Comparison of ENCODE assay signal across 23 cellular contexts in the genomic region with DNA sequence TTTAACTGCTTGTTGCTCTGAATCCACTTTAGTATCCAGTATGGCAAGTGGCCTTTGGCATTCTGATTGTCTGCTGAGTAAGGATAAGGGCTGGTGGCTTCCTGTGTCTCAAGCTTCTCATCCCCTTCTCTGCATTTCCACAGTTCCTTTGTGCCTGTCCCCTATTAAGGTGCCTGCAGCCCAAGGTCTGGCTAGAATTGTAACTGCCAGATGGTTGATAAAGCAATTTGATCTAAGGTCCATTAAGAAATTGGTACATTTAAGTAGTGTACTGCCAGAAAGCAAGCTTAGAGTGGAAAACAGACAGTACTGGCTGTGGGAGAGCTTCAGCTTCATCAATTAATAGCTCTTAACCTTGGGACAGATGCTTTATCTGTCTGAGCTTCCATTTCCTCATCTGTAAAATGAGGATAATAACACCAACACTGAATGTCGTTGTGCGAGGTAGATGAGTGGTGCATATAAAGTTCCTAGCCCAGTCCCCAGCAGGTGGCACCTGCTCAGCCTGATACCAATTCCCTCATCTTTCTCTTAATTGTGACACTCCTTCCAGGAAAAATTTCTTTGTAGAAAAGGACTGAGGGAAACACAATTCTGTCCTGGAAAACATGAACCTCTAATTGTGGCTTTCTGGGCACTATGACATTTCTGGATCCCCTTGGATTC.
DNase-seq lines count a peak whose midpoint lies in the region; ATAC-seq lines count a peak whose summit lies in the region.
"Had no signal": no experiment of that assay in that cellular context is flagged by ENCODE, and none has a peak within 500 bp of the region (broad histone marks: within the 10 kb centered on the region; RNA-seq: fewer than 3 reads in every experiment).

No MANE protein-coding gene starts in this region.

- no peak for ATAC-seq in HG02981 (IDR thresholded peaks at IDR 0.05; ENCODE audit: unreplicated experiment)
- ATAC-seq: stimulated activated naive CD8-positive, alpha-beta T cell treated with anti-CD3 and anti-CD28 coated beads, Interleukin-15, amount 100 ng/mL, for 72 hours had no signal

- H3K23ac ChIP-seq in mesenchymal stem cell (ENCODE audit: low read length in 2 of 2): no peak overlapping the region

- no peaks in the 10 kb centered on the region for H3K79me1 ChIP-seq in mesenchymal stem cell (replicated peaks; ENCODE audit: low read length, poor library complexity, severe bottlenecking)

- no peaks in the 10 kb centered on the region for H3K27me3 ChIP-seq in mesenchymal stem cell (ENCODE audit: control insufficient read depth in 1 of 2, insufficient read depth in 1 of 2, low read length in 2 of 2)
- H3K27me3 ChIP-seq: neural progenitor cell, thyroid gland had no signal

- no peaks in the 10 kb centered on the region for H3K9me3 ChIP-seq in mesenchymal stem cell (ENCODE audit: control insufficient read depth, low read length)
- H3K9me3 ChIP-seq: prostate gland, thyroid gland had no signal

- no peak overlapping the region for H3K14ac ChIP-seq in mesenchymal stem cell (ENCODE audit: low read length in 2 of 2)

- DNase-seq in D341Med (ENCODE audit: low spot score): peak; percentile 59
- DNase-seq in NCI-H146 treated with DMSO at 0.1 percent for 48 hours (lab: John Stamatoyannopoulos, UW; ENCODE audit: unreplicated experiment): peak; percentile 11
- DNase-seq in NCI-H82 treated with DMSO at 0.1 percent for 48 hours (lab: John Stamatoyannopoulos, UW; ENCODE audit: unreplicated experiment): peak; percentile 91
- DNase-seq in mesenchymal stem cell: no peak
- no peak for DNase-seq in DMS153 treated with DMSO at 0.1 percent for 48 hours (lab: John Stamatoyannopoulos, UW; ENCODE audit: unreplicated experiment)
- no peak for DNase-seq in mesenteric fat pad (ENCODE audit: low spot score)
- DNase-seq: activated B cell treated with CpG ODN at 0.5 μM for 24 hours; activated CD4-positive, alpha-beta T cell treated with anti-CD3 and anti-CD28 coated beads, Interleukin-2, amount 50 U/mL, for 48 hours; activated effector memory CD4-positive, alpha-beta T cell treated with Interleukin-2 at 50 U/mL for 16 hours; activated naive CD8-positive, alpha-beta T cell treated with anti-CD3 and anti-CD28 coated beads for 36 hours; CD4-positive, alpha-beta T cell; central memory CD4-positive, alpha-beta T cell; GDM1; H7; Karpas-422; NCI-H1930; NCI-H510A; stimulated activated naive CD8-positive, alpha-beta T cell treated with anti-CD3 and anti-CD28 coated beads, Interleukin-15, amount 100 ng/mL, for 72 hours; T-helper 9 cell; thyroid gland had no signal

- no peak overlapping the region for H2BK120ac ChIP-seq in mesenchymal stem cell (ENCODE audit: low read depth, low read length)

- no peak overlapping the region for H3K9ac ChIP-seq in mesenchymal stem cell (ENCODE audit: low read length)
- H3K9ac ChIP-seq: neural progenitor cell had no signal

- no peak overlapping the region for H4K91ac ChIP-seq in mesenchymal stem cell (ENCODE audit: low read length)

- H3K4me1 ChIP-seq in mesenchymal stem cell (ENCODE audit: control insufficient read depth, insufficient read depth, low read depth, low read length): no peaks in the 10 kb centered on the region
- H3K4me1 ChIP-seq: prostate gland, thyroid gland had no signal

- H3K4me3 ChIP-seq in mesenchymal stem cell (ENCODE audit: insufficient read depth in 1 of 2, low read depth in 1 of 2, low read length in 2 of 2): no peak overlapping the region
- H3K4me3 ChIP-seq: neural progenitor cell, prostate gland, thyroid gland had no signal

- no peak overlapping the region for H2BK5ac ChIP-seq in mesenchymal stem cell (ENCODE audit: low read depth, low read length, poor library complexity, severe bottlenecking)

- peak overlapping the region in 1 of 2 experiments; percentile 82 for H3K18ac ChIP-seq in mesenchymal stem cell (ENCODE audit: low read depth in 1 of 2, low read length in 2 of 2)

- H3K4ac ChIP-seq in mesenchymal stem cell (ENCODE audit: low read depth in 1 of 2, low read length in 2 of 2): no peak overlapping the region

- WGBS in mesenchymal stem cell: no CpG with 5 or more reads among the region's 2 CpGs

- no peak overlapping the region for H3K27ac ChIP-seq in mesenchymal stem cell (ENCODE audit: low read length, poor library complexity, severe bottlenecking)
- H3K27ac ChIP-seq: neural progenitor cell, prostate gland, thyroid gland had no signal

- H2AFZ ChIP-seq in mesenchymal stem cell (ENCODE audit: low read depth, low read length): peak overlapping the region; percentile 23
- H2AFZ ChIP-seq: neural progenitor cell had no signal

- H3K36me3 ChIP-seq in mesenchymal stem cell (ENCODE audit: control insufficient read depth in 1 of 2, insufficient read depth in 2 of 2, low read depth in 1 of 2, low read length in 2 of 2): no peaks in the 10 kb centered on the region
- H3K36me3 ChIP-seq: neural progenitor cell, prostate gland, thyroid gland had no signal

- no peak overlapping the region for H3K4me2 ChIP-seq in mesenchymal stem cell (ENCODE audit: low read length, poor library complexity, severe bottlenecking)
- H3K4me2 ChIP-seq: neural progenitor cell had no signal

- no peak overlapping the region for H4K8ac ChIP-seq in mesenchymal stem cell (ENCODE audit: low read length)

- H2BK12ac ChIP-seq in mesenchymal stem cell (ENCODE audit: low read length in 2 of 2): no peak overlapping the region

- H2BK15ac ChIP-seq in mesenchymal stem cell (ENCODE audit: low read depth, poor library complexity, severe bottlenecking): no peak overlapping the region

- H2AK5ac ChIP-seq in mesenchymal stem cell (ENCODE audit: low read length, severe bottlenecking): no peak overlapping the region

Comparison
In these comparisons a context has a peak if more than half of its experiments do, and no peak if none do; other contexts are left out.
1. DNase-seq: peak in D341Med (single experiment), NCI-H146 treated with DMSO at 0.1 percent for 48 hours (single experiment) and NCI-H82 treated with DMSO at 0.1 percent for 48 hours (single experiment); none in mesenchymal stem cell (single experiment), DMS153 treated with DMSO at 0.1 percent for 48 hours (single experiment) and mesenteric fat pad (single experiment).